8 cellular contexts compared by ENCODE assay signal in the genomic region with DNA sequence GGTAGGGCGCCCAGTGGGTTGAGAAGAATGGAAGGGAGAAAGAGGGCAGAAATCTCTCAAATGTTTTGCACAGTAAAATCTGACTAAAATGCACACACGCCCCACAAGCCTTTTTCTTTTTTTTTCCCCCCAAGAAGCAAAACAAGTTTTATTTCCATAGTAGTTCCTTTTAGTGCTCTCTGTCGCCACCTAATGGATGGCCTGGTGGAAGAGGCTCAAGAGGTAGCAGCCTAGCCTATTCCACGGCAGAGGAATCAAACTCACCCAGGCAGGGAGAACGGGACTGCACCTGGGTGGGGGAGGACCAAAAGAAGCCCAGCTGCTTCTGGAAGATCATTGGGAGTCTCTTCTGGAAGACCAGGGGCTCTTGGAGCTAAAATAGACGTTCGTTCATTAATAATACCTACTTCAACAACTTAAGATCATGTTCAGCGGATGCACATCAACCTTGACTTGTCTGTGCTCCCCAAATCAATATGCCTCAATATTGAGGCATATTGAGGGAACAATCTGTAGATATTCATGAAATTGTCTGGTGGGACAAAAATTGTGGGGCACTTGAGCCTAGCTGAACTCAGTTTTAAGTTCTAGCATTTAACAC. TPM values are rescaled to one million over a fixed set of nuclear protein-coding genes. Genes with fewer than 3 reads are reported as not detected.
A peak's percentile ranks its signal among the peaks of the same experiment; 100 is the strongest.
DNase-seq lines count a peak whose midpoint lies in the region; ATAC-seq and TF ChIP-seq lines count a peak whose summit lies in the region.

No MANE protein-coding gene starts in this region.

- H3K4me1 ChIP-seq in CD8-positive, alpha-beta memory T cell (ENCODE audit: insufficient read depth, low read length): peaks cover 19% of the 10 kb centered on the region
- H3K4me1 ChIP-seq in psoas muscle: peaks cover 43% of the 10 kb centered on the region
- peaks cover 46% of the 10 kb centered on the region for H3K4me1 ChIP-seq in vagina

- TF ChIP-seq POLR2A in vagina (IDR thresholded peaks at IDR 0.05): no peak

- peak overlapping the region; percentile 35 to 83 (median 72) for H3K27ac Mint-ChIP-seq in CD8-positive, alpha-beta memory T cell

- no peak overlapping the region for H3K4me3 ChIP-seq in CD8-positive, alpha-beta memory T cell (ENCODE audit: low read length)
- H3K4me3 ChIP-seq in psoas muscle: no peak overlapping the region
- no peak overlapping the region for H3K4me3 ChIP-seq in vagina

- no peaks in the 10 kb centered on the region for H3K9me3 ChIP-seq in CD8-positive, alpha-beta memory T cell (ENCODE audit: low read length)
- no peaks in the 10 kb centered on the region for H3K9me3 ChIP-seq in psoas muscle
- H3K9me3 ChIP-seq in vagina: no peaks in the 10 kb centered on the region

- H3K36me3 ChIP-seq in CD8-positive, alpha-beta memory T cell (ENCODE audit: insufficient read depth, low read length): peaks cover 15% of the 10 kb centered on the region
- no peaks in the 10 kb centered on the region for H3K36me3 ChIP-seq in psoas muscle (ENCODE audit: insufficient read depth in 1 of 2, low read depth in 1 of 2)
- no peaks in the 10 kb centered on the region for H3K36me3 ChIP-seq in vagina

- H3K4me3 Mint-ChIP-seq in CD8-positive, alpha-beta memory T cell: peak overlapping the region in 2 of 7 donors; percentile 29 to 46

- peak; percentile 65 for TF ChIP-seq CTCF in RWPE1 (conservative IDR thresholded peaks at IDR 0.05; ENCODE audit: low read depth)
- peak; percentile 75 for TF ChIP-seq CTCF in psoas muscle (IDR thresholded peaks at IDR 0.05)
- peak in 2 of 3 experiments; percentile 26 to 46 for TF ChIP-seq CTCF in vagina (IDR thresholded peaks at IDR 0.05)

- intact Hi-C loops in psoas muscle (cut with DNase I): loop anchor here (2.0 to 5.0 kb wide), 2 partner anchors 39 kb away; no protein-coding TSS in a partner anchor
- intact Hi-C loops in vagina (cut with DNase I): no loop called here

- H3K27me3 ChIP-seq in CD8-positive, alpha-beta memory T cell (ENCODE audit: insufficient read depth, low read length, poor library complexity, severe bottlenecking): no peaks in the 10 kb centered on the region
- H3K27me3 ChIP-seq in psoas muscle (ENCODE audit: insufficient read depth in 3 of 3, low read length in 2 of 3): peaks cover 0 to 28% (median 0%) of the 10 kb centered on the region in 3 donors
- H3K27me3 ChIP-seq in vagina: no peaks in the 10 kb centered on the region

- H3K4me1 Mint-ChIP-seq in CD8-positive, alpha-beta memory T cell: peaks cover 37 to 56% (median 45%) of the 10 kb centered on the region in 3 donors

- ATAC-seq in psoas muscle: peak; percentile 43 to 65 (median 56)
- ATAC-seq in GM19035 (IDR thresholded peaks at IDR 0.05; ENCODE audit: unreplicated experiment): no peak

- 32 to 35% (median 35%) methylated on average over 8 of the region's 8 CpGs for WGBS in psoas muscle, 3 donors

- peaks cover 0 to 68% (median 4%) of the 10 kb centered on the region in 3 donors for H3K36me3 Mint-ChIP-seq in CD8-positive, alpha-beta memory T cell

- H3K27ac ChIP-seq in CD8-positive, alpha-beta memory T cell (ENCODE audit: low read depth, low read length): no peak overlapping the region
- H3K27ac ChIP-seq in RWPE1 (no peak overlapping the region), psoas muscle (no peak overlapping the region), vagina (peak overlapping the region; percentile 50)

- CTCF ChIA-PET in CD8-positive, alpha-beta memory T cell (lab: Charles Lee): interaction anchor here (0.5 to 1.6 kb wide), 6 partner anchors 12 to 46 kb away, joined by 3 to 4 read pairs (median 3); no protein-coding TSS in a partner anchor
- CTCF ChIA-PET in RWPE1 (lab: Yijun Ruan, JAX): interaction anchor here (0.6 kb wide), 2 partner anchors 65 to 508 kb away, joined by 4 to 6 read pairs; no protein-coding TSS in a partner anchor

- POLR2A ChIA-PET in CD8-positive, alpha-beta memory T cell (lab: Charles Lee): interaction anchor here (0.9 kb wide), 1 partner anchor 11 kb away, joined by 6 read pairs; no protein-coding TSS in a partner anchor
- POLR2A ChIA-PET in RWPE1 (lab: Yijun Ruan, JAX; ENCODE audit: low non-redundant PET): no interaction called here

- peak; percentile 48 to 71 (median 55) for DNase-seq in CD8-positive, alpha-beta memory T cell
- DNase-seq in HK-2 (ENCODE audit: unreplicated experiment) (peak; percentile 42), RWPE1 (ENCODE audit: low spot score) (peak; percentile 34), glomerular visceral epithelial cell (ENCODE audit: extremely low spot score) (peak; percentile 44), psoas muscle (peak; percentile 58 to 73), vagina (ENCODE audit: extremely low spot score in 2 of 2) (no peak)
- DNase-seq in activated effector memory CD4-positive, alpha-beta T cell treated with Interleukin-2 at 50 U/mL for 16 hours: peak; percentile 32

- H3K27me3 Mint-ChIP-seq in CD8-positive, alpha-beta memory T cell: peaks cover 0 to 17% of the 10 kb centered on the region in 2 donors

- H3K9me3 Mint-ChIP-seq in CD8-positive, alpha-beta memory T cell: no peaks in the 10 kb centered on the region

RNA-seq across cellular contexts. Expression of gene IRAK1, which starts 31.6 kb away (rescaled TPM):
- 100 to 1,000 TPM; 208 to 214 TPM for total RNA-seq in CD8-positive, alpha-beta memory T cell
- 58.0 TPM for polyA plus RNA-seq in CD8-positive, alpha-beta memory T cell
- total RNA-seq in psoas muscle: 100 to 1,000 TPM in 2 of 4 donors, 10 to 100 TPM in 2; 56.1 to 158 (median 101) TPM
- polyA plus RNA-seq in psoas muscle: 100 to 1,000 TPM; 127 to 368 (median 202) TPM
- 46.7 TPM for total RNA-seq in vagina

RNA-seq across cellular contexts. Expression of gene MECP2, which starts 46.2 kb away (rescaled TPM):
- 100 to 1,000 TPM in 1 of 2 experiments, 10 to 100 TPM in 1; 49.5 to 120 TPM for total RNA-seq in CD8-positive, alpha-beta memory T cell
- 24.3 TPM for polyA plus RNA-seq in CD8-positive, alpha-beta memory T cell
- 10 to 100 TPM; 27.6 to 46.9 (median 33.9) TPM for total RNA-seq in psoas muscle
- polyA plus RNA-seq in psoas muscle: 10 to 100 TPM; 33.5 to 54.4 (median 35.5) TPM
- 38.5 TPM for total RNA-seq in vagina

Comparison
In these comparisons a context has a peak if more than half of its experiments do, and no peak if none do; other contexts are left out.
1. DNase-seq: peak in CD8-positive, alpha-beta memory T cell (5 of 5), HK-2 (single experiment), RWPE1 (single experiment), activated effector memory CD4-positive, alpha-beta T cell treated with Interleukin-2 at 50 U/mL for 16 hours (single experiment), glomerular visceral epithelial cell (single experiment) and psoas muscle (2 of 2); none in vagina (0 of 2).
2. Peak in every context shown above with its lines, with median percentiles within 50 percentile points of each other: CTCF ChIP-seq.